ENCODE assay signal across 24 cellular contexts in the genomic region with DNA sequence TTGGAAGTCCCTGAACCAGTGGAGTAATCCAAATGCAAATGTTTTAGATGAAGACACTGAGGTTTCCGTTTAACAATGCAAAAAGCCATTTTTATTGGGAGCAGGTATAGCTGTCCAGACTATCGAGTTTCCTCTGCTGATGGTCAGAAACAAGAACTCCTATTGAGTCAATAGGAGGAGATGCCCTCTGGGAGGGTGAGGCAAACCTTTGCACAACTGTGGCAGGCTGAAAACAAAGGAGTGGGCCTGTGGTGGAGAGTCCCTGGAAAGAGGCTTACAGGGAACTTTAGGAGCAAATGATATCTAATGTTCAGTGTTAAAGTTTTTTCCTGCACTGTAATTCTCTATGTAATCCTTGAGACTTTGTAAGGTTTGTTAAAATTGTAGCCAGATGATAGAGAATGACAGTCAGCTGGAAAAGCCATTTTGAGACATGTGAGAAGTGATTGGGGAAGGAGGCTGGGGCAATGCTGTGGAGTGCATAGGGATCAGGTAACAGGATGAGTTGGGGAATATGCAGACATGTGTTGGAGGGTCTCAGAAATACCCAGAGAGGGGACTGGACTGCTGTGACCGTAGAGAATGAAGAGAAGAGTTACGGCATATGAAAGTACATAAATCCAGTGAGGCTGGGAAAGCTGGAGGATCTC.
"Had no signal": no experiment of that assay in that cellular context is flagged by ENCODE, and none has a peak within 500 bp of the region (broad histone marks: within the 10 kb centered on the region; RNA-seq: fewer than 3 reads in every experiment).

No MANE protein-coding gene starts in this region.

- H3K27me3 ChIP-seq: cardiac muscle cell, suprapubic skin, transverse colon, vagina had no signal

- H3K4me3 ChIP-seq: cardiac muscle cell, lung, psoas muscle, skin epidermis, suprapubic skin, transverse colon, vagina had no signal

- H3K27ac Mint-ChIP-seq: activated naive CD8-positive, alpha-beta T cell treated with anti-CD3 and anti-CD28 coated beads for 36 hours; mesothelial cell of epicardium; natural killer cell treated with Interleukin-12 subunit alpha and Interleukin-12 subunit beta and Interleukin-15 and Interleukin-18, amount 100 ng/mL, for 72 hours; stimulated activated naive CD8-positive, alpha-beta T cell treated with anti-CD3 and anti-CD28 coated beads, Interleukin-15, amount 100 ng/mL, for 72 hours; T-cell had no signal

- H3K4me3 Mint-ChIP-seq: activated naive CD8-positive, alpha-beta T cell treated with anti-CD3 and anti-CD28 coated beads for 36 hours; mesothelial cell of epicardium; natural killer cell treated with Interleukin-12 subunit alpha and Interleukin-12 subunit beta and Interleukin-15 and Interleukin-18, amount 100 ng/mL, for 72 hours; stimulated activated naive CD8-positive, alpha-beta T cell treated with anti-CD3 and anti-CD28 coated beads, Interleukin-15, amount 100 ng/mL, for 72 hours; T-cell had no signal

- DNase-seq: activated CD4-positive, alpha-beta T cell treated with anti-CD3 and anti-CD28 coated beads, Interleukin-2, amount 50 U/mL, for 1 hour; activated gamma-delta T cell treated with Interleukin-2 at 50 U/mL for 16 hours; activated naive CD8-positive, alpha-beta T cell treated with anti-CD3 and anti-CD28 coated beads for 36 hours; amygdala; foreskin fibroblast; hippocampal formation; psoas muscle; right cardiac atrium; stimulated activated CD4-positive, alpha-beta T cell treated with anti-CD3 and anti-CD28 coated beads, Interleukin-15, amount 100 ng/mL, for 24 hours; stimulated activated CD4-positive, alpha-beta T cell treated with anti-CD3 and anti-CD28 coated beads, Interleukin-2, amount 100 ng/mL, for 48 hours; stimulated activated naive CD8-positive, alpha-beta T cell treated with anti-CD3 and anti-CD28 coated beads, Interleukin-15, amount 100 ng/mL, for 72 hours; T-cell; T-helper 9 cell; transverse colon had no signal

- H3K9me3 Mint-ChIP-seq: activated naive CD8-positive, alpha-beta T cell treated with anti-CD3 and anti-CD28 coated beads for 36 hours; natural killer cell treated with Interleukin-12 subunit alpha and Interleukin-12 subunit beta and Interleukin-15 and Interleukin-18, amount 100 ng/mL, for 72 hours; T-cell had no signal

- H3K36me3 Mint-ChIP-seq: mesothelial cell of epicardium; natural killer cell treated with Interleukin-12 subunit alpha and Interleukin-12 subunit beta and Interleukin-15 and Interleukin-18, amount 100 ng/mL, for 72 hours had no signal

- H3K27me3 Mint-ChIP-seq: activated naive CD8-positive, alpha-beta T cell treated with anti-CD3 and anti-CD28 coated beads for 36 hours; natural killer cell treated with Interleukin-12 subunit alpha and Interleukin-12 subunit beta and Interleukin-15 and Interleukin-18, amount 100 ng/mL, for 72 hours; stimulated activated naive CD8-positive, alpha-beta T cell treated with anti-CD3 and anti-CD28 coated beads, Interleukin-15, amount 100 ng/mL, for 72 hours; T-cell had no signal

- H3K27ac ChIP-seq: cardiac muscle cell, psoas muscle, skin epidermis, suprapubic skin, transverse colon, vagina had no signal

- FAIRE-seq: keratinocyte had no signal

- ATAC-seq: activated CD4-positive, CD25-positive, alpha-beta regulatory T cell treated with anti-CD3 and anti-CD28 coated beads, Interleukin-2, amount 50 U/mL, for 24 hours; left lobe of liver; natural killer cell treated with Interleukin-12 subunit alpha and Interleukin-12 subunit beta and Interleukin-15 and Interleukin-18, amount 100 ng/mL, for 72 hours; psoas muscle; right cardiac atrium; stimulated activated naive CD8-positive, alpha-beta T cell treated with anti-CD3 and anti-CD28 coated beads, Interleukin-15, amount 100 ng/mL, for 72 hours; T-cell had no signal

- H3K36me3 ChIP-seq: cardiac muscle cell, suprapubic skin, transverse colon, vagina had no signal

- H3K4me1 ChIP-seq: psoas muscle, suprapubic skin, transverse colon had no signal

- H3K9me3 ChIP-seq: psoas muscle, suprapubic skin, transverse colon, vagina had no signal
